29 cellular contexts compared by ENCODE assay signal in genomic region chr6:122116105-122116504, GRCh38.
"Had no signal": no experiment of that assay in that cellular context is flagged by ENCODE, and none has a peak within 500 bp of the region (broad histone marks: within the 10 kb centered on the region; RNA-seq: fewer than 3 reads in every experiment).

No MANE protein-coding gene starts in this region.

- H3K9me3 Mint-ChIP-seq: activated CD4-positive, alpha-beta memory T cell treated with anti-CD3 and anti-CD28 coated beads, Interleukin-2, amount 10 ng/mL, durations not matched to agents 7 days and 5 days; activated CD4-positive, alpha-beta T cell treated with anti-CD3 and anti-CD28 coated beads, Interleukin-2, amount 10 ng/mL, durations not matched to agents 24 days and 14 days; activated naive CD4-positive, alpha-beta T cell treated with anti-CD3 and anti-CD28 coated beads, Interleukin-2, amount 50 U/mL, for 24 hours; activated naive CD8-positive, alpha-beta T cell treated with anti-CD3 and anti-CD28 coated beads, Interleukin-2, amount 50 U/mL, for 24 hours; activated T-cell treated with anti-CD3 and anti-CD28 coated beads, Interleukin-2, amount 50 U/mL, for 24 hours; activated T-helper 17 cell treated with anti-CD3 and anti-CD28 coated beads, Interleukin-2, amount 50 U/mL, for 72 hours; neural crest cell; T-helper 1 cell treated with Interleukin-12 subunit alpha and Interleukin-12 subunit beta and Interleukin-4 antibody, amounts not matched to agents 30 μg/mL and 1 μg/mL, for 36 hours had no signal

- H3K27me3 Mint-ChIP-seq: activated CD4-positive, alpha-beta memory T cell treated with anti-CD3 and anti-CD28 coated beads, Interleukin-2, amount 10 ng/mL, durations not matched to agents 7 days and 5 days; activated CD4-positive, alpha-beta T cell treated with anti-CD3 and anti-CD28 coated beads, Interleukin-2, amount 10 ng/mL, durations not matched to agents 24 days and 14 days; activated naive CD8-positive, alpha-beta T cell treated with anti-CD3 and anti-CD28 coated beads, Interleukin-2, amount 50 U/mL, for 24 hours; activated T-cell treated with anti-CD3 and anti-CD28 coated beads, Interleukin-2, amount 50 U/mL, for 24 hours; activated T-helper 17 cell treated with anti-CD3 and anti-CD28 coated beads, Interleukin-2, amount 50 U/mL, for 72 hours; naive B cell had no signal

- H3K4me3 Mint-ChIP-seq: activated CD4-positive, alpha-beta memory T cell treated with anti-CD3 and anti-CD28 coated beads, Interleukin-2, amount 10 ng/mL, durations not matched to agents 7 days and 5 days; activated CD4-positive, alpha-beta T cell treated with anti-CD3 and anti-CD28 coated beads, Interleukin-2, amount 10 ng/mL, durations not matched to agents 24 days and 14 days; activated naive CD4-positive, alpha-beta T cell treated with anti-CD3 and anti-CD28 coated beads, Interleukin-2, amount 50 U/mL, for 24 hours; activated naive CD8-positive, alpha-beta T cell treated with anti-CD3 and anti-CD28 coated beads, Interleukin-2, amount 50 U/mL, for 24 hours; activated T-cell treated with anti-CD3 and anti-CD28 coated beads, Interleukin-2, amount 50 U/mL, for 24 hours; activated T-helper 17 cell treated with anti-CD3 and anti-CD28 coated beads, Interleukin-2, amount 50 U/mL, for 72 hours; naive B cell; neural crest cell; T-helper 1 cell treated with Interleukin-12 subunit alpha and Interleukin-12 subunit beta and Interleukin-4 antibody, amounts not matched to agents 30 μg/mL and 1 μg/mL, for 36 hours had no signal

- H3K36me3 ChIP-seq: colonic mucosa, spleen, tibial nerve had no signal

- H3K4me1 ChIP-seq: colonic mucosa, foreskin keratinocyte, parathyroid adenoma, psoas muscle, spleen had no signal

- DNase-seq: activated CD4-positive, alpha-beta memory T cell treated with anti-CD3 and anti-CD28 coated beads, Interleukin-2, amount 10 ng/mL, durations not matched to agents 7 days and 5 days; activated CD4-positive, alpha-beta T cell treated with anti-CD3 and anti-CD28 coated beads, Interleukin-2, amount 10 ng/mL, durations not matched to agents 24 days and 14 days; activated CD8-positive, alpha-beta memory T cell treated with anti-CD3 and anti-CD28 coated beads, Interleukin-2, amount 50 U/mL, for 48 hours; activated gamma-delta T cell treated with Interleukin-2 at 50 U/mL for 16 hours; activated naive CD8-positive, alpha-beta T cell treated with anti-CD3 and anti-CD28 coated beads, Interleukin-2, amount 50 U/mL, for 24 hours; activated T-cell treated with anti-CD3 and anti-CD28 coated beads, Interleukin-2, amount 50 U/mL, for 24 hours; anterior cingulate cortex; body of pancreas; cerebellar nuclear complex; colonic mucosa; effector CD8-positive, alpha-beta T cell; foreskin keratinocyte; mammary epithelial cell; naive B cell; nucleus accumbens; psoas muscle; spleen; stimulated activated naive CD4-positive, alpha-beta T cell; SW 1271; T-helper 9 cell had no signal

- ATAC-seq: activated CD4-positive, CD25-positive, alpha-beta regulatory T cell treated with anti-CD3 and anti-CD28 coated beads, Interleukin-2, amount 50 U/mL, for 24 hours; activated naive CD8-positive, alpha-beta T cell treated with anti-CD3 and anti-CD28 coated beads, Interleukin-2, amount 50 U/mL, for 24 hours; activated T-helper 17 cell treated with anti-CD3 and anti-CD28 coated beads, Interleukin-2, amount 50 U/mL, for 72 hours; foreskin keratinocyte had no signal

- H3K36me3 Mint-ChIP-seq: activated naive CD4-positive, alpha-beta T cell treated with anti-CD3 and anti-CD28 coated beads, Interleukin-2, amount 50 U/mL, for 24 hours; naive B cell had no signal

- H3K4me3 ChIP-seq: body of pancreas, colonic mucosa, psoas muscle, spleen, tibial nerve had no signal

- H3K27me3 ChIP-seq: body of pancreas, colonic mucosa, foreskin keratinocyte, spleen, tibial nerve had no signal

- H3K27ac ChIP-seq: colonic mucosa, epithelial cell of prostate, foreskin keratinocyte, parathyroid adenoma, psoas muscle, spleen, tibial nerve, VCaP had no signal

- H3K27ac Mint-ChIP-seq: activated CD4-positive, alpha-beta memory T cell treated with anti-CD3 and anti-CD28 coated beads, Interleukin-2, amount 10 ng/mL, durations not matched to agents 7 days and 5 days; activated CD4-positive, alpha-beta T cell treated with anti-CD3 and anti-CD28 coated beads, Interleukin-2, amount 10 ng/mL, durations not matched to agents 24 days and 14 days; activated naive CD4-positive, alpha-beta T cell treated with anti-CD3 and anti-CD28 coated beads, Interleukin-2, amount 50 U/mL, for 24 hours; activated naive CD8-positive, alpha-beta T cell treated with anti-CD3 and anti-CD28 coated beads, Interleukin-2, amount 50 U/mL, for 24 hours; activated T-cell treated with anti-CD3 and anti-CD28 coated beads, Interleukin-2, amount 50 U/mL, for 24 hours; activated T-helper 17 cell treated with anti-CD3 and anti-CD28 coated beads, Interleukin-2, amount 50 U/mL, for 72 hours; naive B cell; T-helper 1 cell treated with Interleukin-12 subunit alpha and Interleukin-12 subunit beta and Interleukin-4 antibody, amounts not matched to agents 30 μg/mL and 1 μg/mL, for 36 hours had no signal

- H3K9me3 ChIP-seq: body of pancreas, colonic mucosa, psoas muscle, tibial nerve had no signal

- H3K4me1 Mint-ChIP-seq: activated CD4-positive, alpha-beta memory T cell treated with anti-CD3 and anti-CD28 coated beads, Interleukin-2, amount 10 ng/mL, durations not matched to agents 7 days and 5 days; activated CD4-positive, alpha-beta T cell treated with anti-CD3 and anti-CD28 coated beads, Interleukin-2, amount 10 ng/mL, durations not matched to agents 24 days and 14 days; activated naive CD4-positive, alpha-beta T cell treated with anti-CD3 and anti-CD28 coated beads, Interleukin-2, amount 50 U/mL, for 24 hours; activated naive CD8-positive, alpha-beta T cell treated with anti-CD3 and anti-CD28 coated beads, Interleukin-2, amount 50 U/mL, for 24 hours; activated T-helper 17 cell treated with anti-CD3 and anti-CD28 coated beads, Interleukin-2, amount 50 U/mL, for 72 hours; naive B cell; neural crest cell had no signal
